In the genomic region with DNA sequence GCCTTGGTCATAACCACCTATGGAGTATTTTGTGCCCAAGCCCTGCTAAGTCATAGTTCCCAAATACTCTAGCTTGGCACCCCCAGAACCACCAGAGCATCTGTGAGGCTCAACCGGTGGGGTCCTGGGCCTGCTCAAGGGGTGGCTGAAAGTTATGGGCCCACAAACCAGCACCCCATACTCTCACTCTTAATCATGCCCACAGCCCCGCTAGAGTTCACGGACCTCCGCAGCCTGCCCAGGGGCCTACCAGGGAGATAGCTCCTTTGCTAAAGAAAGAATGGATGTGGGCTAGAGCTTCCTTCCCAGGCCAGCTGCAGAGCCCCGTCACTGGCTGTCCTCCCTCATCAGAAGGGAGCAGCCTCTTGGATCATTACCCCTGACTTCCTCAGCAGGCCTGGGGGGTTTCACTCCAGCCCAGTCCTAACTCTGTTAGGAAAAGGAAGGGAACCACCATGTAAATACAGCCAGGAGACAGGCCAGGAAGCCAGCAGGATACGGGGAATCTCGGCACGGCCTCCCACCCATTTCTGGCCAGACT, we compare ENCODE assay signal across 8 cellular contexts. TPM values are rescaled to one million over a fixed set of nuclear protein-coding genes. Genes with fewer than 3 reads are reported as not detected.
DNase-seq lines count a peak whose midpoint lies in the region; ATAC-seq and TF ChIP-seq lines count a peak whose summit lies in the region.

No MANE protein-coding gene starts in this region.

- ATAC-seq in HG03521 (IDR thresholded peaks at IDR 0.05; ENCODE audit: unreplicated experiment), result no peak

- no peaks in the 10 kb centered on the region for H3K27me3 ChIP-seq in AG04450 (ENCODE audit: control insufficient read depth, insufficient read depth, low read length)

- no peak overlapping the region for H3K27ac ChIP-seq in AG04450 (ENCODE audit: low read depth, low read length)
- H3K27ac ChIP-seq in cingulate gyrus (ENCODE audit: low read depth, low read length), result peak overlapping the region; percentile 77

- H3K9me3 ChIP-seq in AG04450 (ENCODE audit: control insufficient read depth, insufficient read depth, low read length), result peaks cover 3% of the 10 kb centered on the region; the same call in 1 of the 2 replicates

- no peak for DNase-seq in AG04450 (ENCODE audit: low read depth, low spot score)
- no peak for DNase-seq in LNCaP clone FGC (ENCODE audit: low read depth)
- peak; percentile 27 for DNase-seq in myocyte (ENCODE audit: low read depth)
- DNase-seq in NAMALWA (ENCODE audit: low spot score), result no peak
- DNase-seq in NCI-H128 (lab: John Stamatoyannopoulos, UW; ENCODE audit: unreplicated experiment), result no peak
- no peak for DNase-seq in HT-29 (ENCODE audit: low spot score)

- POLR2A ChIA-PET in AG04450 (lab: Yijun Ruan, JAX), result no interaction called here

- TF ChIP-seq CTCF in AG04450 (IDR thresholded peaks at IDR 0.05; ENCODE audit: low read depth, low read length) (no peak), LNCaP clone FGC (IDR thresholded peaks at IDR 0.05; ENCODE audit: control insufficient read depth, extremely low read depth, insufficient read depth) (no peak)

- H3K4me3 ChIP-seq in AG04450 (ENCODE audit: low read depth, low read length) (peak overlapping the region; percentile 83), LNCaP clone FGC (ENCODE audit: low read depth, low read length) (peak overlapping the region; percentile 69)

- CTCF ChIA-PET in AG04450 (lab: Charles Lee), result interaction anchor here (0.6 to 1.6 kb wide), 4 partner anchors 15 to 37 kb away, joined by 3 to 8 read pairs (median 6); a partner anchor contains a TSS

RNA-seq across cellular contexts. Expression of a gene that starts 1.4 kb away (rescaled TPM):
- polyA plus RNA-seq in AG04450 (2011; rRNA removed), result 20.7 and 24.5 TPM in 2 replicates
- polyA minus RNA-seq in AG04450 (2011; rRNA and poly(A)+ RNA removed), result 36.5 and 44.0 TPM in 2 replicates
- 64.7 and 71.2 TPM in 2 replicates for total RNA-seq in myocyte
- polyA plus RNA-seq in myocyte (2012), result 37.5 TPM
- 52.2 and 56.3 TPM in 2 replicates for total RNA-seq in HT-29 (2014; rRNA removed; shearing (Covaris generic))

RNA-seq across cellular contexts. Expression of a gene that starts 4.8 kb away (rescaled TPM):
- polyA plus RNA-seq in AG04450 (2011; rRNA removed), result 2.5 and 2.7 TPM in 2 replicates
- 3.8 and 3.9 TPM in 2 replicates for polyA minus RNA-seq in AG04450 (2011; rRNA and poly(A)+ RNA removed)
- total RNA-seq in myocyte, result 29.1 and 41.2 TPM in 2 replicates
- polyA plus RNA-seq in myocyte (2012), result 13.0 TPM
- total RNA-seq in HT-29 (2014; rRNA removed; shearing (Covaris generic)), result 26.6 and 28.0 TPM in 2 replicates

RNA-seq across cellular contexts. Expression of a gene that starts 19.6 kb away (rescaled TPM):
- polyA plus RNA-seq in AG04450 (2011; rRNA removed), result 17.8 and 26.1 TPM in 2 replicates
- 31.8 and 47.2 TPM in 2 replicates for polyA minus RNA-seq in AG04450 (2011; rRNA and poly(A)+ RNA removed)
- 44.3 and 46.7 TPM in 2 replicates for total RNA-seq in myocyte
- 38.4 TPM for polyA plus RNA-seq in myocyte (2012)
- 118 and 141 TPM in 2 replicates for total RNA-seq in HT-29 (2014; rRNA removed; shearing (Covaris generic))

RNA-seq across cellular contexts. Expression of a gene that starts 21.2 kb away (rescaled TPM):
- polyA plus RNA-seq in AG04450 (2011; rRNA removed), result 5.3 and 5.4 TPM in 2 replicates
- 5.8 and 6.4 TPM in 2 replicates for polyA minus RNA-seq in AG04450 (2011; rRNA and poly(A)+ RNA removed)
- 7.9 and 8.5 TPM in 2 replicates for total RNA-seq in myocyte
- 7.7 TPM for polyA plus RNA-seq in myocyte (2012)
- total RNA-seq in HT-29 (2014; rRNA removed; shearing (Covaris generic)), result 20.6 and 25.5 TPM in 2 replicates

RNA-seq across cellular contexts. Expression of a gene that starts 34.6 kb away (rescaled TPM):
- polyA plus RNA-seq in AG04450 (2011; rRNA removed), result 8.8 and 9.3 TPM in 2 replicates
- polyA minus RNA-seq in AG04450 (2011; rRNA and poly(A)+ RNA removed), result 19.3 and 21.6 TPM in 2 replicates
- 254 and 269 TPM in 2 replicates for total RNA-seq in myocyte
- 102 TPM for polyA plus RNA-seq in myocyte (2012)
- total RNA-seq in HT-29 (2014; rRNA removed; shearing (Covaris generic)), result 0.25 and 0.26 TPM in 2 replicates
